29 cellular contexts compared by ENCODE assay signal in the genomic region with DNA sequence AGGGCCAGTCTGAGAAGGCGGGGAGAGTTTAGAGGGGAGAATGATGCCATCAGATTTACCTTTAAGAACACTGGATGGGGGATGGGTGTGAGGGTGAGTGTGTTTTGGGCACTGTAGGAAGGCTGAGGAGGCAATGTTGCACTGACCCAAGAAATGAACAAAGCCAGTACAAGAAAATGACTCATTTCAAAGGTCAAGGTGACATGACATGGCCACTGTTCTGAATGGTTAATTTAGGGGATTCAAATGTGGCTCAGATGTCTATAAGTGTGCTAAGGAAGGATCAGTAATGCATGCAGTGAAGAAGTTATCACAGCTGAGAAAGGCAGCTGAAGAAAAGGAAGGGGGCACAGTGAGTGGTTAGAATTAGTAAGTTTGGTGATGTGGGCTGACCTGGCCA.
"Had no signal": no experiment of that assay in that cellular context is flagged by ENCODE, and none has a peak within 500 bp of the region (broad histone marks: within the 10 kb centered on the region; RNA-seq: fewer than 3 reads in every experiment).

No MANE protein-coding gene starts in this region.

- DNase-seq: activated CD4-positive, alpha-beta memory T cell treated with anti-CD3 and anti-CD28 coated beads for 36 hours; activated CD4-positive, alpha-beta T cell treated with anti-CD3 and anti-CD28 coated beads for 36 hours; activated CD4-positive, alpha-beta T cell treated with anti-CD3 and anti-CD28 coated beads, Interleukin-2, amount 10 ng/mL, durations not matched to agents 24 days and 14 days; activated CD4-positive, CD25-positive, alpha-beta regulatory T cell; activated CD4-positive, CD25-positive, alpha-beta regulatory T cell treated with anti-CD3 and anti-CD28 coated beads, Interleukin-2, amount 50 U/mL, for 72 hours; activated CD8-positive, alpha-beta memory T cell treated with anti-CD3 and anti-CD28 coated beads, Interleukin-2, amount 50 U/mL, for 48 hours; activated gamma-delta T cell; activated naive CD4-positive, alpha-beta T cell; activated naive CD4-positive, alpha-beta T cell treated with anti-CD3 and anti-CD28 coated beads, Interleukin-2, amount 10 ng/mL, durations not matched to agents 7 days and 5 days; activated naive CD8-positive, alpha-beta T cell treated with anti-CD3 and anti-CD28 coated beads, Interleukin-2, amount 10 ng/mL, durations not matched to agents 7 days and 5 days; activated T-cell treated with anti-CD3 and anti-CD28 coated beads for 4 hours; activated T-cell treated with anti-CD3 and anti-CD28 coated beads, Interleukin-2, amount 50 U/mL, for 24 hours; activated T-cell treated with anti-CD3 and anti-CD28 coated beads, Interleukin-2, amount 50 U/mL, for 72 hours; caudate nucleus; cerebellar nuclear complex; colonic mucosa; effector CD8-positive, alpha-beta T cell; foreskin fibroblast; head of caudate nucleus; T-helper 1 cell; T-helper 17 cell; T1000; WERI-Rb-1 had no signal

- H3K27ac Mint-ChIP-seq: activated CD4-positive, alpha-beta memory T cell treated with anti-CD3 and anti-CD28 coated beads for 36 hours; activated CD4-positive, alpha-beta T cell treated with anti-CD3 and anti-CD28 coated beads for 36 hours; activated CD4-positive, alpha-beta T cell treated with anti-CD3 and anti-CD28 coated beads, Interleukin-2, amount 10 ng/mL, durations not matched to agents 24 days and 14 days; activated naive CD4-positive, alpha-beta T cell treated with anti-CD3 and anti-CD28 coated beads, Interleukin-2, amount 10 ng/mL, durations not matched to agents 7 days and 5 days; activated naive CD4-positive, alpha-beta T cell treated with anti-CD3 and anti-CD28 coated beads, Interleukin-2, amount 50 U/mL, for 72 hours; activated naive CD8-positive, alpha-beta T cell treated with anti-CD3 and anti-CD28 coated beads, Interleukin-2, amount 10 ng/mL, durations not matched to agents 7 days and 5 days; activated T-cell treated with anti-CD3 and anti-CD28 coated beads, Interleukin-2, amount 50 U/mL, for 24 hours; activated T-cell treated with anti-CD3 and anti-CD28 coated beads, Interleukin-2, amount 50 U/mL, for 72 hours; brain; T-helper 17 cell; T-helper 2 cell treated with Interferon-gamma antibody and Interleukin-4, amounts not matched to agents 5 μg/mL and 100 μg/mL, for 36 hours had no signal

- H3K4me3 ChIP-seq: ascending aorta, breast epithelium, colonic mucosa had no signal

- H3K4me1 ChIP-seq: breast epithelium, colonic mucosa had no signal

- H3K36me3 Mint-ChIP-seq: activated CD4-positive, alpha-beta memory T cell treated with anti-CD3 and anti-CD28 coated beads for 36 hours; activated naive CD4-positive, alpha-beta T cell treated with anti-CD3 and anti-CD28 coated beads, Interleukin-2, amount 10 ng/mL, durations not matched to agents 7 days and 5 days; activated naive CD4-positive, alpha-beta T cell treated with anti-CD3 and anti-CD28 coated beads, Interleukin-2, amount 50 U/mL, for 72 hours; activated naive CD8-positive, alpha-beta T cell treated with anti-CD3 and anti-CD28 coated beads, Interleukin-2, amount 10 ng/mL, durations not matched to agents 7 days and 5 days; brain had no signal

- H3K27me3 ChIP-seq: ascending aorta, breast epithelium, colonic mucosa had no signal

- H3K4me1 Mint-ChIP-seq: activated CD4-positive, alpha-beta T cell treated with anti-CD3 and anti-CD28 coated beads for 36 hours; activated CD4-positive, alpha-beta T cell treated with anti-CD3 and anti-CD28 coated beads, Interleukin-2, amount 10 ng/mL, durations not matched to agents 24 days and 14 days; activated naive CD4-positive, alpha-beta T cell treated with anti-CD3 and anti-CD28 coated beads, Interleukin-2, amount 10 ng/mL, durations not matched to agents 7 days and 5 days; activated naive CD8-positive, alpha-beta T cell treated with anti-CD3 and anti-CD28 coated beads, Interleukin-2, amount 10 ng/mL, durations not matched to agents 7 days and 5 days; brain; T-helper 17 cell had no signal

- H3K9me3 Mint-ChIP-seq: activated CD4-positive, alpha-beta T cell treated with anti-CD3 and anti-CD28 coated beads, Interleukin-2, amount 10 ng/mL, durations not matched to agents 24 days and 14 days; activated naive CD8-positive, alpha-beta T cell treated with anti-CD3 and anti-CD28 coated beads, Interleukin-2, amount 10 ng/mL, durations not matched to agents 7 days and 5 days; brain had no signal

- H3K4me3 Mint-ChIP-seq: activated CD4-positive, alpha-beta memory T cell treated with anti-CD3 and anti-CD28 coated beads for 36 hours; activated CD4-positive, alpha-beta T cell treated with anti-CD3 and anti-CD28 coated beads for 36 hours; activated CD4-positive, alpha-beta T cell treated with anti-CD3 and anti-CD28 coated beads, Interleukin-2, amount 10 ng/mL, durations not matched to agents 24 days and 14 days; activated naive CD4-positive, alpha-beta T cell treated with anti-CD3 and anti-CD28 coated beads, Interleukin-2, amount 10 ng/mL, durations not matched to agents 7 days and 5 days; activated naive CD8-positive, alpha-beta T cell treated with anti-CD3 and anti-CD28 coated beads, Interleukin-2, amount 10 ng/mL, durations not matched to agents 7 days and 5 days; activated T-cell treated with anti-CD3 and anti-CD28 coated beads, Interleukin-2, amount 50 U/mL, for 24 hours; activated T-cell treated with anti-CD3 and anti-CD28 coated beads, Interleukin-2, amount 50 U/mL, for 72 hours; brain; T-helper 17 cell; T-helper 2 cell treated with Interferon-gamma antibody and Interleukin-4, amounts not matched to agents 5 μg/mL and 100 μg/mL, for 36 hours had no signal

- H3K27me3 Mint-ChIP-seq: activated CD4-positive, alpha-beta memory T cell treated with anti-CD3 and anti-CD28 coated beads for 36 hours; activated CD4-positive, alpha-beta T cell treated with anti-CD3 and anti-CD28 coated beads for 36 hours; activated CD4-positive, alpha-beta T cell treated with anti-CD3 and anti-CD28 coated beads, Interleukin-2, amount 10 ng/mL, durations not matched to agents 24 days and 14 days; activated naive CD4-positive, alpha-beta T cell treated with anti-CD3 and anti-CD28 coated beads, Interleukin-2, amount 10 ng/mL, durations not matched to agents 7 days and 5 days; activated naive CD8-positive, alpha-beta T cell treated with anti-CD3 and anti-CD28 coated beads, Interleukin-2, amount 10 ng/mL, durations not matched to agents 7 days and 5 days; activated T-cell treated with anti-CD3 and anti-CD28 coated beads, Interleukin-2, amount 50 U/mL, for 24 hours; brain; T-helper 17 cell had no signal

- H3K9me3 ChIP-seq: ascending aorta, breast epithelium, colonic mucosa had no signal

- H3K27ac ChIP-seq: ascending aorta, breast epithelium, colonic mucosa, WERI-Rb-1 had no signal

- ATAC-seq: activated CD4-positive, alpha-beta T cell treated with anti-CD3 and anti-CD28 coated beads for 36 hours; activated naive CD4-positive, alpha-beta T cell treated with anti-CD3 and anti-CD28 coated beads, Interleukin-2, amount 50 U/mL, for 72 hours; activated T-cell treated with anti-CD3 and anti-CD28 coated beads, Interleukin-2, amount 50 U/mL, for 72 hours; esophagus mucosa; T-helper 17 cell had no signal

- H3K36me3 ChIP-seq: ascending aorta, breast epithelium, colonic mucosa, WERI-Rb-1 had no signal
